8 cellular contexts compared by ENCODE assay signal in the genomic region with DNA sequence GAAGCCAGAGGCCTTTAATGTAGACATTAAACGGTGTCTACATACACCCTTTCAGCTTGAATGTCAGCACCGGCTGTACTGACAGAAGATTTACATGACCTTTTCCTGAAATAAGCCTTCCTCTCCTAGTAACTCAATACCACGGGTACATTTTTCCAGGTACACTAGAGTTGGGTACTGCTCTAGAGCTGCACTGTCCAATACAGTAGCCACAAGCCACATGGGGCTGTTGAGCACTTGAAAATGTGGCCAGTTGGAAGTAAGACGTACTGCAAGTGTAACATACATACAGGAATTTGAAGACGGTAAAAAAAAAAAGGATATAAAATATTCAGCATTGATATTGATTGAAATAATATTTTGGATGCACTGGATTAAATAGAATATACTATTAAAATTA. TPM values are rescaled to one million over a fixed set of nuclear protein-coding genes. Genes with fewer than 3 reads are reported as not detected.
DNase-seq lines count a peak whose midpoint lies in the region; ATAC-seq, FAIRE-seq and TF ChIP-seq lines count a peak whose summit lies in the region.
"Not testable (repeated sequence)": the region's sequence is repeated elsewhere in the genome, so short reads cannot be mapped to it uniquely, and the experiment has no call there.

No MANE protein-coding gene starts in this region.

- intact Hi-C loops in CD4-positive, alpha-beta memory T cell (cut with micrococcal nuclease): not testable (repeated sequence)
- intact Hi-C loops in heart right ventricle (cut with DNase I): loop anchor here in 4 of 10 donors (5.0 to 10.0 kb wide), 3 partner anchors 137 to 230 kb away; no protein-coding TSS in a partner anchor

- H3K9ac ChIP-seq in astrocyte (ENCODE audit: low read length); stomach smooth muscle (ENCODE audit: low read length in 2 of 2): not testable (repeated sequence)

- peak overlapping the region; percentile 64 for H3K4me2 ChIP-seq in astrocyte (ENCODE audit: low read length)

- peaks cover 63% of the 10 kb centered on the region for H3K4me1 ChIP-seq in CD4-positive, alpha-beta memory T cell (ENCODE audit: insufficient read depth, low read length)
- H3K4me1 ChIP-seq in astrocyte (ENCODE audit: insufficient read depth, low read length): peaks cover 12% of the 10 kb centered on the region
- H3K4me1 ChIP-seq in heart right ventricle: peaks cover 0 to 35% (median 15%) of the 10 kb centered on the region in 9 donors
- H3K4me1 ChIP-seq in stomach smooth muscle (ENCODE audit: control insufficient read depth, insufficient read depth, low read length): not testable (repeated sequence)

- FAIRE-seq in astrocyte (lab: Jason Lieb, UNC): not testable (repeated sequence)

- POLR2A ChIA-PET in CD4-positive, alpha-beta memory T cell (lab: Charles Lee; ENCODE audit: partially characterized antibody): interaction anchor here (0.6 to 2.2 kb wide), 6 partner anchors 10 to 1223 kb away, joined by 3 to 22 read pairs (median 10); a partner anchor contains a TSS

- not testable (repeated sequence) for TF ChIP-seq CTCF in HL-60 (IDR thresholded peaks at IDR 0.05; ENCODE audit: insufficient read depth, low read length); VCaP (conservative IDR thresholded peaks at IDR 0.05); astrocyte (IDR thresholded peaks at IDR 0.05; ENCODE audit: insufficient read depth, low read depth, low read length); heart right ventricle (IDR thresholded peaks at IDR 0.05); nephron (IDR thresholded peaks at IDR 0.05; ENCODE audit: unreplicated experiment in 3 of 3)

- 81 to 85% methylated on average over 5 of the region's 5 CpGs for WGBS in heart right ventricle, 2 donors

- not testable (repeated sequence) for H3K36me3 ChIP-seq in CD4-positive, alpha-beta memory T cell (ENCODE audit: insufficient read depth, low read length); astrocyte (ENCODE audit: insufficient read depth, low read length); stomach smooth muscle (ENCODE audit: control insufficient read depth in 2 of 2, insufficient read depth in 2 of 2, low read length in 2 of 2)
- peaks cover 0 to 13% (median 0%) of the 10 kb centered on the region in 9 donors for H3K36me3 ChIP-seq in heart right ventricle

- H3K27me3 ChIP-seq in CD4-positive, alpha-beta memory T cell (ENCODE audit: insufficient read depth, low read length); HL-60 (ENCODE audit: insufficient read depth, poor library complexity, severe bottlenecking); astrocyte (ENCODE audit: insufficient read depth, low read length); heart right ventricle; stomach smooth muscle (ENCODE audit: control insufficient read depth in 1 of 2, insufficient read depth in 2 of 2, low read length in 2 of 2): not testable (repeated sequence)

- not testable (repeated sequence) for H3K27me3 Mint-ChIP-seq in CD4-positive, alpha-beta memory T cell; astrocyte (ENCODE audit: low read depth, unreplicated experiment); nephron (ENCODE audit: low read depth)

- H3K27ac ChIP-seq in CD4-positive, alpha-beta memory T cell (ENCODE audit: low read depth, low read length): peak overlapping the region; percentile 62
- H3K27ac ChIP-seq in HL-60 (replicated peaks) (peak overlapping the region; percentile 83), VCaP (peak overlapping the region; percentile 74), heart right ventricle (peak overlapping the region in 6 of 10 donors; percentile 52 to 83 (median 70)), stomach smooth muscle (ENCODE audit: low read length) (peak overlapping the region; percentile 53)
- not testable (repeated sequence) for H3K27ac ChIP-seq in astrocyte (ENCODE audit: low read depth, low read length)

- not testable (repeated sequence) for H3K79me2 ChIP-seq in astrocyte (ENCODE audit: insufficient read depth, low read length)

- peak overlapping the region; percentile 87 to 99 (median 92) for H3K27ac Mint-ChIP-seq in CD4-positive, alpha-beta memory T cell
- not testable (repeated sequence) for H3K27ac Mint-ChIP-seq in astrocyte (ENCODE audit: unreplicated experiment)
- peak overlapping the region; percentile 24 to 49 (median 36) for H3K27ac Mint-ChIP-seq in nephron

- not testable (repeated sequence) for DNase-seq in CD4-positive, alpha-beta memory T cell; astrocyte (ENCODE audit: low read depth); heart right ventricle
- DNase-seq in HL-60 (ENCODE audit: low read depth in 1 of 2, low spot score in 1 of 2) (peak in 1 of 2 experiments; percentile 27), NCI-H82 (lab: John Stamatoyannopoulos, UW) (peak; percentile 30)

- CTCF ChIA-PET in CD4-positive, alpha-beta memory T cell (lab: Charles Lee; ENCODE audit: partially characterized antibody): interaction anchor here (2.1 to 4.0 kb wide), 2 partner anchors 20 to 135 kb away, joined by 6 to 35 read pairs; no protein-coding TSS in a partner anchor

- H3K4me3 ChIP-seq in CD4-positive, alpha-beta memory T cell (ENCODE audit: low read length in 2 of 2): peak overlapping the region in 1 of 2 donors; percentile 30
- H3K4me3 ChIP-seq in HL-60 (replicated peaks; ENCODE audit: insufficient read depth, low read length) (peak overlapping the region; percentile 41), astrocyte (ENCODE audit: insufficient read depth, low read depth, low read length) (peak overlapping the region; percentile 11), heart right ventricle (peak overlapping the region in 5 of 10 donors; percentile 42 to 52 (median 48)), stomach smooth muscle (ENCODE audit: low read length in 2 of 2) (peak overlapping the region in 1 of 2 donors; percentile 9)

- not testable (repeated sequence) for ATAC-seq in heart right ventricle

- H3K4me3 Mint-ChIP-seq in CD4-positive, alpha-beta memory T cell: peak overlapping the region; percentile 57 to 81 (median 68)
- H3K4me3 Mint-ChIP-seq in astrocyte (ENCODE audit: unreplicated experiment): peak overlapping the region; percentile 73
- H3K4me3 Mint-ChIP-seq in nephron: peak overlapping the region in 2 of 3 experiments; percentile 47 to 60

- peaks cover 35 to 74% (median 59%) of the 10 kb centered on the region in 4 donors for H3K4me1 Mint-ChIP-seq in CD4-positive, alpha-beta memory T cell
- H3K4me1 Mint-ChIP-seq in astrocyte (ENCODE audit: low read depth, unreplicated experiment): not testable (repeated sequence)
- H3K4me1 Mint-ChIP-seq in nephron: peaks cover 26% of the 10 kb centered on the region

- H3K36me3 Mint-ChIP-seq in CD4-positive, alpha-beta memory T cell; astrocyte (ENCODE audit: low read depth, unreplicated experiment); nephron (ENCODE audit: low read depth): not testable (repeated sequence)

- H3K9me3 Mint-ChIP-seq in CD4-positive, alpha-beta memory T cell; astrocyte (ENCODE audit: unreplicated experiment); nephron: not testable (repeated sequence)

- H4K20me1 ChIP-seq in astrocyte (ENCODE audit: insufficient read depth, low read length): not testable (repeated sequence)

- not testable (repeated sequence) for H3K9me3 ChIP-seq in CD4-positive, alpha-beta memory T cell (ENCODE audit: control insufficient read depth in 1 of 2, low read length in 2 of 2); astrocyte (ENCODE audit: insufficient read depth, low read depth, low read length); heart right ventricle; stomach smooth muscle (ENCODE audit: control insufficient read depth in 2 of 2, low read length in 2 of 2)

- not testable (repeated sequence) for H2AFZ ChIP-seq in astrocyte (ENCODE audit: low read depth, low read length)

RNA-seq across cellular contexts. Expression of a gene that starts 45.9 kb away (rescaled TPM):
- 10 to 100 TPM; 36.4 to 42.8 TPM for total RNA-seq in CD4-positive, alpha-beta memory T cell
- polyA plus RNA-seq in CD4-positive, alpha-beta memory T cell: 1 to 10 TPM in 1 of 2 donors, under 1 TPM in 1; 0.60 to 2.5 TPM
- total RNA-seq in astrocyte (16.1 and 16.4 TPM in 2 replicates), heart right ventricle (1 to 10 TPM; 1.2 to 5.9 (median 3.8) TPM)
- 1 to 10 TPM; 1.0 to 3.4 TPM for polyA plus RNA-seq in heart right ventricle
